16 cellular contexts compared by ENCODE assay signal in the genomic region with DNA sequence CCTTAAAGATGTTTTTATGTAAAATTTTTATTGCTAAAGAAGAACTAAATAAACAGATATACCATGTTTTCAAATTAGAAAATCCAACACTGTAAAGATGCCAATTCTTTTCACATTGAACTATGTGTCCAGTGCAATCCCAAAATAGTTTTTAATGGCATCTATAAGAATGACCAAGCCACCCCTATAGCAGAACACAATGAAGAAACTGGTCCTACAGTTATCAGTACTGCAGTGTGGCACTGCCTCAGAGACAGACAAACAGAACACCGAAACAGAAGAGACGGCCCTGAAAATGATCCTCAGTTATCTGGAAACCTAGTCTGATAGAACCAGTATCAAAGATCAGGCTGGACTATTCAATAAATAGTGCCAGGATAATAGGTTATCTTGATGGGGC.
"Had no signal": no experiment of that assay in that cellular context is flagged by ENCODE, and none has a peak within 500 bp of the region (broad histone marks: within the 10 kb centered on the region; RNA-seq: fewer than 3 reads in every experiment).

No MANE protein-coding gene starts in this region.

- H3K4me3 Mint-ChIP-seq: activated naive CD8-positive, alpha-beta T cell treated with anti-CD3 and anti-CD28 coated beads, Interleukin-2, amount 10 ng/mL, durations not matched to agents 7 days and 5 days; naive B cell; stimulated activated naive CD8-positive, alpha-beta T cell treated with anti-CD3 and anti-CD28 coated beads, Interleukin-15, amount 100 ng/mL, for 72 hours had no signal

- H3K4me1 Mint-ChIP-seq: activated naive CD8-positive, alpha-beta T cell treated with anti-CD3 and anti-CD28 coated beads, Interleukin-2, amount 10 ng/mL, durations not matched to agents 7 days and 5 days; naive B cell; stimulated activated naive CD8-positive, alpha-beta T cell treated with anti-CD3 and anti-CD28 coated beads, Interleukin-15, amount 100 ng/mL, for 72 hours had no signal

- H3K27me3 ChIP-seq: upper lobe of right lung had no signal

- ATAC-seq: esophagus mucosa; stimulated activated naive CD8-positive, alpha-beta T cell treated with anti-CD3 and anti-CD28 coated beads, Interleukin-15, amount 100 ng/mL, for 72 hours; upper lobe of right lung had no signal

- H3K4me3 ChIP-seq: lung, smooth muscle cell, upper lobe of right lung had no signal

- H3K27ac ChIP-seq: parathyroid adenoma, upper lobe of right lung had no signal

- H3K36me3 Mint-ChIP-seq: activated naive CD8-positive, alpha-beta T cell treated with anti-CD3 and anti-CD28 coated beads, Interleukin-2, amount 10 ng/mL, durations not matched to agents 7 days and 5 days; naive B cell had no signal

- H3K9me3 ChIP-seq: thoracic aorta, upper lobe of right lung had no signal

- H3K4me2 ChIP-seq: smooth muscle cell had no signal

- H3K4me1 ChIP-seq: parathyroid adenoma had no signal

- H3K36me3 ChIP-seq: thoracic aorta, upper lobe of right lung had no signal

- H3K9me3 Mint-ChIP-seq: activated naive CD8-positive, alpha-beta T cell treated with anti-CD3 and anti-CD28 coated beads, Interleukin-2, amount 10 ng/mL, durations not matched to agents 7 days and 5 days; naive B cell; stimulated activated naive CD8-positive, alpha-beta T cell treated with anti-CD3 and anti-CD28 coated beads, Interleukin-15, amount 100 ng/mL, for 72 hours had no signal

- H2AFZ ChIP-seq: parathyroid adenoma had no signal

- H3K9ac ChIP-seq: parathyroid adenoma had no signal

- H3K27ac Mint-ChIP-seq: activated naive CD8-positive, alpha-beta T cell treated with anti-CD3 and anti-CD28 coated beads, Interleukin-2, amount 10 ng/mL, durations not matched to agents 7 days and 5 days; naive B cell; stimulated activated naive CD8-positive, alpha-beta T cell treated with anti-CD3 and anti-CD28 coated beads, Interleukin-15, amount 100 ng/mL, for 72 hours had no signal

- H3K27me3 Mint-ChIP-seq: naive B cell had no signal

- DNase-seq: activated CD4-positive, CD25-positive, alpha-beta regulatory T cell treated with anti-CD3 and anti-CD28 coated beads, Interleukin-2, amount 50 U/mL, for 72 hours; activated naive CD4-positive, alpha-beta T cell; activated naive CD8-positive, alpha-beta T cell treated with anti-CD3 and anti-CD28 coated beads, Interleukin-2, amount 10 ng/mL, durations not matched to agents 7 days and 5 days; activated T-cell treated with anti-CD3 and anti-CD28 coated beads for 4 hours; aorta; kidney glomerular epithelial cell; naive B cell; stimulated activated naive CD8-positive, alpha-beta T cell treated with anti-CD3 and anti-CD28 coated beads, Interleukin-15, amount 100 ng/mL, for 72 hours; T-helper 1 cell; T1000; upper lobe of right lung had no signal
